Comparison of ENCODE assay signal across 8 cellular contexts in genomic region chr10:132186488-132187413, GRCh38. TPM values are rescaled to one million over a fixed set of nuclear protein-coding genes. Genes with fewer than 3 reads are reported as not detected.
DNase-seq lines count a peak whose midpoint lies in the region; ATAC-seq and TF ChIP-seq lines count a peak whose summit lies in the region.

DPYSL4 (plus strand) TSS chr10:132186948; CDS start chr10:132187064, 116 bp downstream.

- ATAC-seq in thoracic aorta (ENCODE audit: insufficient number of reproducible peaks, low FRiP score, low read depth), result no peak
- no peak for ATAC-seq in GM21367 (IDR thresholded peaks at IDR 0.05; ENCODE audit: unreplicated experiment)

- H2BK120ac ChIP-seq in mesendoderm (ENCODE audit: low read depth, low read length), result no peak within 1 kb of the TSS

- H3K27me3 ChIP-seq in mesendoderm (ENCODE audit: insufficient read depth, low read length, poor library complexity) (peaks cover 28% of the 10 kb centered on the region), thoracic aorta (replicated peaks; ENCODE audit: insufficient read depth) (peaks cover 13% of the 10 kb centered on the region)

- H3K18ac ChIP-seq in mesendoderm (ENCODE audit: low read length), result no peak within 1 kb of the TSS

- H3K4ac ChIP-seq in mesendoderm (ENCODE audit: low read depth, low read length), result no peak within 1 kb of the TSS

- H2BK5ac ChIP-seq in mesendoderm (ENCODE audit: low read length), result no peak within 1 kb of the TSS

- H3K36me3 ChIP-seq in mesendoderm (ENCODE audit: control insufficient read depth, insufficient read depth, low read length) (no peaks in the 10 kb centered on the region), thoracic aorta (no peaks in the 10 kb centered on the region)

- WGBS in mesendoderm (ENCODE audit: extremely low coverage, insufficient coverage, low lambda C conversion rate), result no CpG with 5 or more reads among the region's 106 CpGs
- WGBS in lower leg skin, 2 donors, result 0 to 2% methylated on average over 1 to 10 of the region's 106 CpGs

- H3K23ac ChIP-seq in mesendoderm (ENCODE audit: low read length), result no peak within 1 kb of the TSS

- H3K79me1 ChIP-seq in mesendoderm (ENCODE audit: low read length), result no peaks in the 10 kb centered on the region

- TF ChIP-seq POLR2A in lower leg skin (IDR thresholded peaks at IDR 0.05), result no peak

- H3K79me2 ChIP-seq in mesendoderm (ENCODE audit: control insufficient read depth, insufficient read depth, low read length), result no peaks in the 10 kb centered on the region

- H3K4me1 ChIP-seq in mesendoderm (ENCODE audit: control insufficient read depth, low read depth, low read length) (no peaks in the 10 kb centered on the region), thoracic aorta (ENCODE audit: control insufficient read depth in 1 of 2, low read depth in 2 of 2) (peaks cover 7 to 23% of the 10 kb centered on the region in 2 donors)

- no peak within 1 kb of the TSS for H2AK5ac ChIP-seq in mesendoderm (ENCODE audit: low read length)

- H3K4me3 ChIP-seq in mesendoderm (ENCODE audit: low read length) (peak within 1 kb of the TSS; percentile 16), thoracic aorta (peak within 1 kb of the TSS; percentile 64), lower leg skin (ENCODE audit: low read depth, poor library complexity, severe bottlenecking) (no peak within 1 kb of the TSS)

- H3K27ac ChIP-seq in mesendoderm (ENCODE audit: low read depth, low read length), result no peak within 1 kb of the TSS
- H3K27ac ChIP-seq in thoracic aorta, result no peak within 1 kb of the TSS

- intact Hi-C loops in T-helper 1 cell treated with Interleukin-12 subunit alpha and Interleukin-12 subunit beta and Interleukin-4 antibody, amounts not matched to agents 30 ng/mL and 1 ng/mL, for 36 hours (cut with micrococcal nuclease), result loop anchor here (1.0 to 5.0 kb wide), 5 partner anchors 28 to 1171 kb away; partner anchors contain the start of genes FUOM, INPP5A and LRRC27
- intact Hi-C loops in lower leg skin (cut with DNase I; ENCODE audit: low total_unique reads), result no loop called here

- peak within 1 kb of the TSS; percentile 55 for H3K9ac ChIP-seq in mesendoderm (ENCODE audit: low read length)

- H2BK15ac ChIP-seq in mesendoderm (replicated peaks; ENCODE audit: low read depth), result no peak within 1 kb of the TSS

- H4K8ac ChIP-seq in mesendoderm (ENCODE audit: low read depth, low read length), result no peak within 1 kb of the TSS

- no peak within 1 kb of the TSS for H4K5ac ChIP-seq in mesendoderm (ENCODE audit: low read length)

- H3K4me2 ChIP-seq in mesendoderm (ENCODE audit: low read length), result peak within 1 kb of the TSS; percentile 66

- DNase-seq in GM19238 (ENCODE audit: insufficient read length, low spot score) (peak; percentile 50), ecto neural progenitor cell (ENCODE audit: low spot score) (peak; percentile 70), mesendoderm (no peak), thoracic aorta (ENCODE audit: low spot score) (no peak), lower leg skin (ENCODE audit: low spot score in 2 of 2) (no peak)
- no peak for DNase-seq in activated effector memory CD4-positive, alpha-beta T cell treated with anti-CD3 and anti-CD28 coated beads, Interleukin-2, amount 50 U/mL, for 16 hours

- TF ChIP-seq CTCF in thoracic aorta (IDR thresholded peaks at IDR 0.05) (no peak), lower leg skin (IDR thresholded peaks at IDR 0.05) (no peak)

- H3K9me3 ChIP-seq in thoracic aorta, result no peaks in the 10 kb centered on the region

- no peak within 1 kb of the TSS for H3K56ac ChIP-seq in mesendoderm (ENCODE audit: low read length)

RNA-seq across cellular contexts. Expression of gene DPYSL4, which starts in this region (rescaled TPM):
- total RNA-seq in T-helper 1 cell treated with Interleukin-12 subunit alpha and Interleukin-12 subunit beta and Interleukin-4 antibody, amounts not matched to agents 30 ng/mL and 1 ng/mL, for 36 hours, result 22.5 and 24.0 TPM in 2 replicates
- polyA plus RNA-seq in mesendoderm (2013, experiment 1 of 2), result 5.6 TPM
- 5.8 TPM for polyA plus RNA-seq in mesendoderm (2013, experiment 2 of 2)
- total RNA-seq in thoracic aorta (under 1 TPM in 1 of 2 donors, not detected in 1; 0.28 TPM), lower leg skin (1 to 10 TPM in 2 of 4 donors, not detected in 2; 1.1 to 1.3 TPM)

Comparison
In these comparisons a context has a peak if more than half of its experiments do, and no peak if none do; other contexts are left out.
1. RNA of gene DPYSL4 (total RNA-seq): 22.5 to 24.0 TPM in T-helper 1 cell treated with Interleukin-12 subunit alpha and Interleukin-12 subunit beta and Interleukin-4 antibody, amounts not matched to agents 30 ng/mL and 1 ng/mL, for 36 hours; 1.1 to 1.3 TPM in lower leg skin and 0.28 TPM in thoracic aorta; every median in the first group is over 10 times any median in the second.
2. DNase-seq: peak in GM19238 (single experiment) and ecto neural progenitor cell (single experiment); none in mesendoderm (single experiment), thoracic aorta (single experiment), activated effector memory CD4-positive, alpha-beta T cell treated with anti-CD3 and anti-CD28 coated beads, Interleukin-2, amount 50 U/mL, for 16 hours (single experiment) and lower leg skin (0 of 2).